In the genomic region with DNA sequence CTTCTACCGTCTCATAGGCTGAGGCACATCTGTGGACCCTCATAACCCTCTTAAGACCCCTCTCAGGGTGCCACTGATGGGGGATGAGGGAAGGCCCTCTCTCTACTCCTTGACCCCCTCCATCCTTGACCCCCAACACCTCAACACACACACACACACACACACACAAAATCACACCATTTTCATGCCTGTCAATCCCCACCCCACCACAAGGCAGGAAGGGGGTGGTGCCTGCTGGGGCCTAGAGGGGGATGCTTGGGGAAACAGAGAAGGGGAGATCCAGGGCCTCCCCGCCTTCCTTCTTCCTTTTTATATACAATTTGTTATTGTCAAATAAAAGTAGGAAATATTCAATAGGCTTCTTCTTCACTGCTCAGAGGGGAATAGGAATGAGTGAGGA, we compare ENCODE assay signal across 10 cellular contexts. TPM values are rescaled to one million over a fixed set of nuclear protein-coding genes. Genes with fewer than 3 reads are reported as not detected.
DNase-seq lines count a peak whose midpoint lies in the region; ATAC-seq and TF ChIP-seq lines count a peak whose summit lies in the region.
"Had no signal": no experiment of that assay in that cellular context is flagged by ENCODE, and none has a peak within 500 bp of the region (broad histone marks: within the 10 kb centered on the region; RNA-seq: fewer than 3 reads in every experiment).

No MANE protein-coding gene starts in this region.

- H3K4me1 ChIP-seq in osteoblast (ENCODE audit: insufficient read depth, low read length) (no peaks in the 10 kb centered on the region), adrenal gland (replicated peaks in 1 of 2) (no peaks in the 10 kb centered on the region)
- H3K4me1 ChIP-seq: right lobe of liver, SJSA1 had no signal

- H3K9me3 ChIP-seq in KOPT-K1 (ENCODE audit: insufficient read depth, low read length, poor library complexity, severe bottlenecking) (no peaks in the 10 kb centered on the region), osteoblast (ENCODE audit: low read depth, low read length) (no peaks in the 10 kb centered on the region), adrenal gland (replicated peaks in 1 of 3) (no peaks in the 10 kb centered on the region)
- H3K9me3 ChIP-seq: right lobe of liver, SJSA1 had no signal

- H3K4me2 ChIP-seq in osteoblast (ENCODE audit: insufficient read depth, low read length), result no peak overlapping the region

- ATAC-seq in activated naive CD8-positive, alpha-beta T cell treated with anti-CD3 and anti-CD28 coated beads, Interleukin-2, amount 50 U/mL, for 24 hours, result no peak
- no peak for ATAC-seq in HG03520 (IDR thresholded peaks at IDR 0.05; ENCODE audit: unreplicated experiment)

- no TSS peak for BruUV-seq in Calu3 (replicated peaks; lab: Mats Ljungman, UMichigan)

- no peaks in the 10 kb centered on the region for H3K27me3 ChIP-seq in osteoblast (ENCODE audit: insufficient read depth, low read length)
- H3K27me3 ChIP-seq in adrenal gland, result no peaks in the 10 kb centered on the region
- H3K27me3 ChIP-seq: right lobe of liver, SJSA1 had no signal

- H3K4me1 Mint-ChIP-seq in Calu3 (ENCODE audit: low read depth, unreplicated experiment), result peaks cover 8% of the 10 kb centered on the region
- peaks cover 32% of the 10 kb centered on the region for H3K4me1 Mint-ChIP-seq in activated naive CD8-positive, alpha-beta T cell treated with anti-CD3 and anti-CD28 coated beads, Interleukin-2, amount 50 U/mL, for 24 hours

- H3K4me3 Mint-ChIP-seq in Calu3 (ENCODE audit: low read depth, unreplicated experiment), result peak overlapping the region; percentile 78
- peak overlapping the region; percentile 87 for H3K4me3 Mint-ChIP-seq in activated naive CD8-positive, alpha-beta T cell treated with anti-CD3 and anti-CD28 coated beads, Interleukin-2, amount 50 U/mL, for 24 hours

- H3K79me2 ChIP-seq in osteoblast (ENCODE audit: insufficient read depth, low read length), result peaks cover 11% of the 10 kb centered on the region

- peak overlapping the region; percentile 90 for H3K27ac ChIP-seq in KOPT-K1 (ENCODE audit: low read depth, low read length, poor library complexity, severe bottlenecking)
- H3K27ac ChIP-seq in osteoblast (ENCODE audit: low read depth, low read length), result no peak overlapping the region
- H3K27ac ChIP-seq in adrenal gland, result no peak overlapping the region
- H3K27ac ChIP-seq: SJSA1 had no signal

- no peaks in the 10 kb centered on the region for H3K9me3 Mint-ChIP-seq in Calu3 (ENCODE audit: low read depth, unreplicated experiment)
- H3K9me3 Mint-ChIP-seq in activated naive CD8-positive, alpha-beta T cell treated with anti-CD3 and anti-CD28 coated beads, Interleukin-2, amount 50 U/mL, for 24 hours, result no peaks in the 10 kb centered on the region

- H3K27ac Mint-ChIP-seq in Calu3 (ENCODE audit: unreplicated experiment), result peak overlapping the region; percentile 83
- peak overlapping the region; percentile 98 for H3K27ac Mint-ChIP-seq in activated naive CD8-positive, alpha-beta T cell treated with anti-CD3 and anti-CD28 coated beads, Interleukin-2, amount 50 U/mL, for 24 hours

- H3K36me3 ChIP-seq in KOPT-K1 (ENCODE audit: insufficient read depth, low read length), result peaks cover 16% of the 10 kb centered on the region
- peaks cover 11% of the 10 kb centered on the region for H3K36me3 ChIP-seq in osteoblast (ENCODE audit: insufficient read depth, low read length)
- no peaks in the 10 kb centered on the region for H3K36me3 ChIP-seq in adrenal gland (replicated peaks in 1 of 2)
- H3K36me3 ChIP-seq: right lobe of liver had no signal

- peaks cover 32% of the 10 kb centered on the region for H3K36me3 Mint-ChIP-seq in Calu3 (ENCODE audit: insufficient read depth, unreplicated experiment)
- H3K36me3 Mint-ChIP-seq in activated naive CD8-positive, alpha-beta T cell treated with anti-CD3 and anti-CD28 coated beads, Interleukin-2, amount 50 U/mL, for 24 hours (ENCODE audit: low read depth), result peaks cover 8% of the 10 kb centered on the region

- H4K20me1 ChIP-seq in osteoblast (ENCODE audit: insufficient read depth, low read length), result no peaks in the 10 kb centered on the region

- H2AFZ ChIP-seq in osteoblast (ENCODE audit: low read length), result no peak overlapping the region

- in situ Hi-C loops in ACHN (cut with HindIII; ENCODE audit: low pct_ligation_motif_present, low pct_unique_long_range_greater_than_20kb, low sequenced_read_pairs), result no loop called here

- H3K4me3 ChIP-seq in osteoblast (ENCODE audit: insufficient read depth, low read length) (no peak overlapping the region), adrenal gland (no peak overlapping the region)
- H3K4me3 ChIP-seq: SJSA1 had no signal

- intact Hi-C loops in Calu3 (cut with micrococcal nuclease; ENCODE audit: unreplicated experiment) (no loop called here), adrenal gland (cut with DNase I) (no loop called here)

- TF ChIP-seq CTCF in Calu3 (IDR thresholded peaks at IDR 0.05; ENCODE audit: unreplicated experiment) (no peak), osteoblast (IDR thresholded peaks at IDR 0.05; ENCODE audit: extremely low read depth, low read depth, low read length) (no peak), adrenal gland (IDR thresholded peaks at IDR 0.05) (no peak)

- CTCF ChIA-PET in Calu3 (lab: Charles Lee), result no interaction called here

- 78 to 89% (median 85%) methylated on average over 1 to 2 of the region's 2 CpGs for WGBS in adrenal gland, 4 donors

- TF ChIP-seq POLR2A in adrenal gland (IDR thresholded peaks at IDR 0.05), result no peak

- H3K27me3 Mint-ChIP-seq in Calu3 (ENCODE audit: unreplicated experiment), result no peaks in the 10 kb centered on the region
- H3K27me3 Mint-ChIP-seq in activated naive CD8-positive, alpha-beta T cell treated with anti-CD3 and anti-CD28 coated beads, Interleukin-2, amount 50 U/mL, for 24 hours, result no peaks in the 10 kb centered on the region

- DNase-seq in Calu3 (no peak), osteoblast (ENCODE audit: insufficient read length, low spot score, missing footprints) (peak; percentile 65), adrenal gland (no peak), ACHN (no peak)
- no peak for DNase-seq in activated naive CD8-positive, alpha-beta T cell treated with anti-CD3 and anti-CD28 coated beads, Interleukin-2, amount 50 U/mL, for 24 hours
- DNase-seq: NK-92 treated with Interleukin-12 subunit alpha and Interleukin-12 subunit beta, amount 100 ng/mL, for 24 hours; right lobe of liver had no signal

RNA-seq across cellular contexts. Expression of a gene that starts 1.2 kb away (rescaled TPM):
- total RNA-seq in Calu3 (2022) (159 and 186 TPM in 2 replicates), osteoblast (45.6 and 64.8 TPM in 2 replicates), adrenal gland (100 to 1,000 TPM in 7 of 8 donors, 10 to 100 TPM in 1; 85.8 to 678 (median 152) TPM)
- 1,000 to 10,000 TPM in 1 of 3 donors, 100 to 1,000 TPM in 2; 119 to 1,010 (median 252) TPM for polyA plus RNA-seq in adrenal gland

RNA-seq across cellular contexts. Expression of a gene that starts 11.7 kb away (rescaled TPM):
- total RNA-seq in Calu3 (2022), result 15.6 and 19.3 TPM in 2 replicates
- 12.4 and 13.8 TPM in 2 replicates for total RNA-seq in osteoblast
- 100 to 1,000 TPM in 2 of 8 donors, 10 to 100 TPM in 6; 48.3 to 290 (median 90.2) TPM for total RNA-seq in adrenal gland
- 100 to 1,000 TPM in 1 of 3 donors, 10 to 100 TPM in 2; 36.6 to 199 (median 60.1) TPM for polyA plus RNA-seq in adrenal gland

RNA-seq across cellular contexts. Expression of a gene that starts 19.1 kb away (rescaled TPM):
- total RNA-seq in Calu3 (2022) (18.2 and 19.4 TPM in 2 replicates), osteoblast (8.8 and 10.1 TPM in 2 replicates), adrenal gland (10 to 100 TPM in 7 of 8 donors, 1 to 10 TPM in 1; 9.7 to 31.0 (median 16.7) TPM)
- 10 to 100 TPM in 1 of 3 donors, 1 to 10 TPM in 2; 8.9 to 12.5 (median 9.5) TPM for polyA plus RNA-seq in adrenal gland

RNA-seq across cellular contexts. Expression of a gene that starts 44.5 kb away (rescaled TPM):
- total RNA-seq in Calu3 (2022), result 64.9 and 75.2 TPM in 2 replicates
- total RNA-seq in osteoblast, result 67.3 and 67.5 TPM in 2 replicates
- 10 to 100 TPM; 27.8 to 83.4 (median 41.0) TPM for total RNA-seq in adrenal gland
- polyA plus RNA-seq in adrenal gland, result 10 to 100 TPM; 42.2 to 59.2 (median 52.0) TPM

RNA-seq across cellular contexts. Expression of a gene that starts 50.4 kb away (rescaled TPM):
- total RNA-seq in Calu3 (2022) (0.33 and 0.54 TPM in 2 replicates), osteoblast (48.9 and 52.8 TPM in 2 replicates), adrenal gland (1 to 10 TPM in 7 of 8 donors, under 1 TPM in 1; 0.85 to 6.6 (median 4.6) TPM)
- polyA plus RNA-seq in adrenal gland, result 1 to 10 TPM; 3.7 to 6.2 (median 6.0) TPM
